11 cellular contexts compared by ENCODE assay signal in the genomic region with DNA sequence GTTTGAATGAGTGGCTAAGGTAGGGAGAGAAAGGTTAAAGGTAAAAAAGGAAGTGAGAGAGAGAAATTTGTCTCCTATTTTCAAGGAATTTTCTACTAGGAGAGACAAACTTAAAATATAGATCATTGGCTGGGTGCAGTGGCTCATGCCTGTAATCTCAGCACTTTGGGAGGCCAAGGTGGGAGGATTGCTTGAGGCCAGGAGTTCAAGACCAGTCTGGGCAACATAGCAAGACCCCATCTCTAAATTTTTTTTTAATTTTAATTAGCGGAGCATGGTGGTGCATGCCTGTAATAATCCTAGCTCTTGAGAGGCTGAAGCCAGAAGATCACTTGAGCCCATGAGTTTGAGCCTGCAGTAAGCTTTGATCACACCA. TPM values are rescaled to one million over a fixed set of nuclear protein-coding genes. Genes with fewer than 3 reads are reported as not detected.
DNase-seq lines count a peak whose midpoint lies in the region; ATAC-seq and TF ChIP-seq lines count a peak whose summit lies in the region.
"Not testable (repeated sequence)": the region's sequence is repeated elsewhere in the genome, so short reads cannot be mapped to it uniquely, and the experiment has no call there.
"Had no signal": no experiment of that assay in that cellular context is flagged by ENCODE, and none has a peak within 500 bp of the region (broad histone marks: within the 10 kb centered on the region; RNA-seq: fewer than 3 reads in every experiment).

No MANE protein-coding gene starts in this region.

- not testable (repeated sequence) for H3K79me2 ChIP-seq in hepatocyte

- H3K4me3 Mint-ChIP-seq in Caco-2 (ENCODE audit: unreplicated experiment); T-helper 17 cell: not testable (repeated sequence)

- H3K27me3 ChIP-seq in Caco-2 (replicated peaks; ENCODE audit: control insufficient read depth, insufficient read depth, low read length); colonic mucosa; hepatocyte; mucosa of rectum (ENCODE audit: control insufficient read depth in 2 of 2, insufficient read depth in 2 of 2, low read length in 2 of 2); spleen (replicated peaks in 1 of 7): not testable (repeated sequence)

- H3K4me1 Mint-ChIP-seq in Caco-2 (ENCODE audit: low read depth, unreplicated experiment) = peaks cover 11% of the 10 kb centered on the region
- H3K4me1 Mint-ChIP-seq in T-helper 17 cell = not testable (repeated sequence)

- not testable (repeated sequence) for H3K9me3 Mint-ChIP-seq in Caco-2 (ENCODE audit: unreplicated experiment)

- intact Hi-C loops in Caco-2 (cut with micrococcal nuclease; ENCODE audit: unreplicated experiment); colonic mucosa (cut with DNase I); spleen (cut with DNase I; ENCODE audit: low total_unique reads): not testable (repeated sequence)

- H3K9me2 ChIP-seq in hepatocyte (replicated peaks; ENCODE audit: insufficient read depth) = not testable (repeated sequence)

- H3K9ac ChIP-seq in colonic mucosa (ENCODE audit: low read depth in 2 of 2, low read length in 2 of 2) = not testable (repeated sequence)
- H3K9ac ChIP-seq in mucosa of rectum (ENCODE audit: low read depth in 1 of 2, low read length in 2 of 2) = peak overlapping the region in 1 of 2 donors; percentile 36

- H3K27ac Mint-ChIP-seq in Caco-2 (ENCODE audit: unreplicated experiment) (peak overlapping the region; percentile 13), T-helper 17 cell (peak overlapping the region; percentile 60)

- POLR2A ChIA-PET in Caco-2 (lab: Charles Lee) = not testable (repeated sequence)

- H3K4me3 ChIP-seq in Caco-2 (ENCODE audit: low read depth, low read length); colonic mucosa; hepatocyte; mucosa of rectum (ENCODE audit: low read length in 2 of 2); spleen: not testable (repeated sequence)

- not testable (repeated sequence) for TF ChIP-seq CTCF in Caco-2 (IDR thresholded peaks at IDR 0.05; ENCODE audit: insufficient read depth in 1 of 2, low read depth in 1 of 2, low read length in 1 of 2, severe bottlenecking in 1 of 2, unreplicated experiment in 1 of 2); colonic mucosa (IDR thresholded peaks at IDR 0.05); hepatocyte (IDR thresholded peaks at IDR 0.05; ENCODE audit: poor library complexity); spleen (IDR thresholded peaks at IDR 0.05 in 8 of 11, conservative IDR thresholded peaks at IDR 0.05 in 3 of 11)

- DNase-seq in Caco-2; T-helper 17 cell; colonic mucosa; hepatocyte (ENCODE audit: low spot score); spleen: not testable (repeated sequence)

- not testable (repeated sequence) for H2AFZ ChIP-seq in hepatocyte

- not testable (repeated sequence) for H3K36me3 Mint-ChIP-seq in Caco-2 (ENCODE audit: insufficient read depth, unreplicated experiment)
- H3K36me3 Mint-ChIP-seq in T-helper 17 cell (ENCODE audit: low read depth) = peaks cover 24% of the 10 kb centered on the region

- CTCF ChIA-PET in Caco-2 (lab: Charles Lee) = interaction anchor here (1.2 kb wide), 1 partner anchor 13 kb away, joined by 4 read pairs; no protein-coding TSS in a partner anchor

- TF ChIP-seq POLR2A in spleen (IDR thresholded peaks at IDR 0.05) = not testable (repeated sequence)

- H3K27ac ChIP-seq in colonic mucosa = peak overlapping the region; percentile 82
- peak overlapping the region; percentile 86 for H3K27ac ChIP-seq in hepatocyte
- peak overlapping the region; percentile 84 to 90 for H3K27ac ChIP-seq in mucosa of rectum (ENCODE audit: low read depth in 2 of 2, low read length in 2 of 2)
- H3K27ac ChIP-seq in spleen = peak overlapping the region; percentile 14 to 83 (median 78)

- not testable (repeated sequence) for H3K27me3 Mint-ChIP-seq in Caco-2 (ENCODE audit: insufficient read depth, unreplicated experiment); T-helper 17 cell

- H3K36me3 ChIP-seq in Caco-2 (ENCODE audit: control insufficient read depth, insufficient read depth, low read length); colonic mucosa; hepatocyte (replicated peaks; ENCODE audit: insufficient read depth, low read depth); mucosa of rectum (ENCODE audit: control insufficient read depth in 2 of 2, insufficient read depth in 2 of 2, low read length in 2 of 2): not testable (repeated sequence)
- H3K36me3 ChIP-seq in spleen = peaks cover 0 to 57% (median 15%) of the 10 kb centered on the region in 6 donors

- H3K4me2 ChIP-seq in hepatocyte = peak overlapping the region; percentile 47

- H4K20me1 ChIP-seq in hepatocyte (ENCODE audit: insufficient read depth, poor library complexity, severe bottlenecking) = not testable (repeated sequence)

- not testable (repeated sequence) for ATAC-seq in T-helper 17 cell

- not testable (repeated sequence) for BruUV-seq in Caco-2 (replicated peaks; lab: Mats Ljungman, UMichigan)

- 22% methylated on average over 1 of the region's 1 CpG for WGBS in hepatocyte (ENCODE audit: low lambda C conversion rate, missing lambda C conversion rate)
- whole genome bisulfite sequencing in spleen, 5 donors = 48 to 100% (median 55%) methylated on average over 1 of the region's 1 CpG

- not testable (repeated sequence) for H3K4me1 ChIP-seq in Caco-2; colonic mucosa; hepatocyte (ENCODE audit: insufficient read depth)
- H3K4me1 ChIP-seq in mucosa of rectum (ENCODE audit: control insufficient read depth in 2 of 2, insufficient read depth in 2 of 2, low read length in 2 of 2) = peaks cover 20 to 21% of the 10 kb centered on the region in 2 donors
- H3K4me1 ChIP-seq in spleen = peaks cover 5 to 46% (median 27%) of the 10 kb centered on the region in 6 donors

- not testable (repeated sequence) for H3K9me3 ChIP-seq in Caco-2; T-helper 17 cell (ENCODE audit: control insufficient read depth, low read length, poor library complexity, severe bottlenecking); colonic mucosa; hepatocyte (ENCODE audit: low read depth); mucosa of rectum (ENCODE audit: control insufficient read depth in 2 of 2, low read length in 2 of 2); spleen

RNA-seq across cellular contexts. Expression of a gene that starts 41.3 kb away (rescaled TPM):
- 1.9 and 3.2 TPM in 2 replicates for total RNA-seq in Caco-2 (2022)
- 1 to 10 TPM; 4.5 to 4.7 TPM for total RNA-seq in T-helper 17 cell
- total RNA-seq in colonic mucosa = 1 to 10 TPM; 4.4 to 5.9 TPM
- total RNA-seq in hepatocyte = 2.5 and 3.0 TPM in 2 replicates
- polyA plus RNA-seq in hepatocyte = 3.2 and 3.4 TPM in 2 replicates
- 10 to 100 TPM in 2 of 7 donors, 1 to 10 TPM in 5; 4.9 to 12.7 (median 6.8) TPM for total RNA-seq in spleen
- polyA plus RNA-seq in spleen = 1 to 10 TPM; 1.9 to 2.7 (median 2.7) TPM

RNA-seq across cellular contexts. Expression of a gene that starts 41.7 kb away (rescaled TPM):
- total RNA-seq in Caco-2 (2022) (116 TPM in 2 replicates), T-helper 17 cell (100 to 1,000 TPM; 145 to 160 TPM), colonic mucosa (100 to 1,000 TPM; 470 to 887 TPM), hepatocyte (708 and 714 TPM in 2 replicates), spleen (100 to 1,000 TPM; 215 to 295 (median 231) TPM)
- polyA plus RNA-seq in hepatocyte (1,181 and 1,185 TPM in 2 replicates), spleen (100 to 1,000 TPM in 2 of 3 donors, 10 to 100 TPM in 1; 73.1 to 119 (median 111) TPM)

RNA-seq across cellular contexts. Expression of a gene that starts 58.1 kb away (rescaled TPM):
- not detected in 2 replicates for total RNA-seq in Caco-2 (2022)
- not detected for total RNA-seq in T-helper 17 cell
- under 1 TPM in 1 of 2 donors, not detected in 1; 0.10 TPM for total RNA-seq in colonic mucosa
- total RNA-seq in hepatocyte = not detected in 2 replicates
- polyA plus RNA-seq in hepatocyte = not detected in 2 replicates
- 1 to 10 TPM in 2 of 7 donors, under 1 TPM in 5; 0.23 to 1.6 (median 0.85) TPM for total RNA-seq in spleen
- polyA plus RNA-seq in spleen = not detected
- total RNA-seq: G401, H7 had no signal
- polyA plus RNA-seq: CD4-positive, alpha-beta memory T cell; GM12878; IgD-negative memory B cell had no signal
